ENCODE assay signal across 22 cellular contexts in genomic region chr3:72432271-72432670, GRCh38.
"Had no signal": no experiment of that assay in that cellular context is flagged by ENCODE, and none has a peak within 500 bp of the region (broad histone marks: within the 10 kb centered on the region; RNA-seq: fewer than 3 reads in every experiment).

No MANE protein-coding gene starts in this region.

- H3K27ac Mint-ChIP-seq: dendritic cell treated with granulocyte-macrophage colony-stimulating factor and Interleukin-4, amounts not matched to agents 40 ng/mL and 50 ng/mL, for 4 days; effector memory CD8-positive, alpha-beta T cell; memory B cell; naive B cell had no signal

- H3K4me3 ChIP-seq: esophagus squamous epithelium, gastroesophageal sphincter, left ventricle myocardium inferior, lower lobe of right lung, right atrium auricular region, sigmoid colon, skin epidermis, stomach, thoracic aorta, transverse colon had no signal

- H3K9me3 Mint-ChIP-seq: dendritic cell treated with granulocyte-macrophage colony-stimulating factor and Interleukin-4, amounts not matched to agents 40 ng/mL and 50 ng/mL, for 4 days; effector memory CD8-positive, alpha-beta T cell; memory B cell; naive B cell had no signal

- H3K9me3 ChIP-seq: esophagus squamous epithelium, gastroesophageal sphincter, left ventricle myocardium inferior, lower lobe of right lung, right atrium auricular region, sigmoid colon, stomach, thoracic aorta, transverse colon had no signal

- H3K27me3 ChIP-seq: esophagus squamous epithelium, gastroesophageal sphincter, right atrium auricular region, sigmoid colon, stomach, transverse colon had no signal

- H3K36me3 Mint-ChIP-seq: naive B cell had no signal

- DNase-seq: effector memory CD8-positive, alpha-beta T cell; esophagus squamous epithelium; foreskin fibroblast; glutamatergic neuron; islet precursor cell; left ventricle myocardium inferior; lower lobe of right lung; naive B cell; posterior cingulate gyrus; sigmoid colon; stimulated activated CD4-positive, alpha-beta T cell treated with anti-CD3 and anti-CD28 coated beads, Interleukin-2, amount 100 ng/mL, for 24 hours; stimulated activated CD4-positive, alpha-beta T cell treated with anti-CD3 and anti-CD28 coated beads, Interleukin-4, amount 100 ng/mL, for 4 hours; stimulated activated naive CD4-positive, alpha-beta T cell; stomach; substantia nigra; transverse colon had no signal

- H3K4me3 Mint-ChIP-seq: dendritic cell treated with granulocyte-macrophage colony-stimulating factor and Interleukin-4, amounts not matched to agents 40 ng/mL and 50 ng/mL, for 4 days; effector memory CD8-positive, alpha-beta T cell; memory B cell had no signal

- H3K27me3 Mint-ChIP-seq: dendritic cell treated with granulocyte-macrophage colony-stimulating factor and Interleukin-4, amounts not matched to agents 40 ng/mL and 50 ng/mL, for 4 days; effector memory CD8-positive, alpha-beta T cell; memory B cell; naive B cell had no signal

- H3K36me3 ChIP-seq: esophagus squamous epithelium, gastroesophageal sphincter, left ventricle myocardium inferior, lower lobe of right lung, right atrium auricular region, sigmoid colon, stomach, thoracic aorta, transverse colon had no signal

- ATAC-seq: effector memory CD8-positive, alpha-beta T cell; gastroesophageal sphincter had no signal
